ENCODE assay signal across 25 cellular contexts in genomic region chr13:112242777-112243176, GRCh38.
"Had no signal": no experiment of that assay in that cellular context is flagged by ENCODE, and none has a peak within 500 bp of the region (broad histone marks: within the 10 kb centered on the region; RNA-seq: fewer than 3 reads in every experiment).

No MANE protein-coding gene starts in this region.

- H3K9me3 ChIP-seq: Peyer's patch had no signal

- H3K27me3 Mint-ChIP-seq: activated naive CD8-positive, alpha-beta T cell treated with anti-CD3 and anti-CD28 coated beads for 36 hours had no signal

- ATAC-seq: activated CD8-positive, alpha-beta T cell treated with anti-CD3 and anti-CD28 coated beads, Interleukin-2, amount 10 ng/mL, durations not matched to agents 7 days and 5 days; activated T-cell treated with anti-CD3 and anti-CD28 coated beads, Interleukin-2, amount 50 U/mL, for 72 hours; WTC11 had no signal

- H3K36me3 ChIP-seq: brain microvascular endothelial cell, cardiac muscle cell, Peyer's patch had no signal

- H3K4me1 ChIP-seq: Peyer's patch had no signal

- H3K4me3 Mint-ChIP-seq: activated CD8-positive, alpha-beta T cell treated with anti-CD3 and anti-CD28 coated beads, Interleukin-2, amount 10 ng/mL, durations not matched to agents 7 days and 5 days; activated naive CD4-positive, alpha-beta T cell treated with anti-CD3 and anti-CD28 coated beads, Interleukin-2, amount 10 ng/mL, durations not matched to agents 7 days and 5 days; activated naive CD8-positive, alpha-beta T cell treated with anti-CD3 and anti-CD28 coated beads for 36 hours; activated T-cell treated with anti-CD3 and anti-CD28 coated beads, Interleukin-2, amount 50 U/mL, for 72 hours; T-helper 1 cell treated with Interleukin-12 subunit alpha and Interleukin-12 subunit beta and Interleukin-4 antibody, amounts not matched to agents 30 μg/mL and 1 μg/mL, for 36 hours; WTC11 had no signal

- H3K4me3 ChIP-seq: cardiac muscle cell, Peyer's patch had no signal

- H3K9me3 Mint-ChIP-seq: activated naive CD4-positive, alpha-beta T cell treated with anti-CD3 and anti-CD28 coated beads, Interleukin-2, amount 10 ng/mL, durations not matched to agents 7 days and 5 days; activated naive CD8-positive, alpha-beta T cell treated with anti-CD3 and anti-CD28 coated beads for 36 hours; activated T-cell treated with anti-CD3 and anti-CD28 coated beads, Interleukin-2, amount 50 U/mL, for 72 hours; activated T-helper 2 cell treated with anti-CD3 and anti-CD28 coated beads, Interferon-gamma antibody, Interleukin-2, Interleukin-4, amounts not matched to agents 10 μg/mL and 5 μg/mL and 100 μg/mL, durations not matched to agents 14 hours and 24 hours and 36 hours; T-helper 1 cell treated with Interleukin-12 subunit alpha and Interleukin-12 subunit beta and Interleukin-4 antibody, amounts not matched to agents 30 μg/mL and 1 μg/mL, for 36 hours had no signal

- H3K27me3 ChIP-seq: brain microvascular endothelial cell, cardiac muscle cell, Peyer's patch had no signal

- H3K27ac Mint-ChIP-seq: activated CD8-positive, alpha-beta T cell treated with anti-CD3 and anti-CD28 coated beads, Interleukin-2, amount 10 ng/mL, durations not matched to agents 7 days and 5 days; activated naive CD4-positive, alpha-beta T cell treated with anti-CD3 and anti-CD28 coated beads, Interleukin-2, amount 10 ng/mL, durations not matched to agents 7 days and 5 days; activated naive CD8-positive, alpha-beta T cell treated with anti-CD3 and anti-CD28 coated beads for 36 hours; activated T-cell treated with anti-CD3 and anti-CD28 coated beads, Interleukin-2, amount 50 U/mL, for 72 hours; activated T-helper 2 cell treated with anti-CD3 and anti-CD28 coated beads, Interferon-gamma antibody, Interleukin-2, Interleukin-4, amounts not matched to agents 10 μg/mL and 5 μg/mL and 100 μg/mL, durations not matched to agents 14 hours and 24 hours and 36 hours; T-helper 1 cell treated with Interleukin-12 subunit alpha and Interleukin-12 subunit beta and Interleukin-4 antibody, amounts not matched to agents 30 μg/mL and 1 μg/mL, for 36 hours; WTC11 had no signal

- H3K36me3 Mint-ChIP-seq: activated naive CD4-positive, alpha-beta T cell treated with anti-CD3 and anti-CD28 coated beads, Interleukin-2, amount 10 ng/mL, durations not matched to agents 7 days and 5 days; activated naive CD8-positive, alpha-beta T cell treated with anti-CD3 and anti-CD28 coated beads for 36 hours had no signal

- H3K27ac ChIP-seq: brain microvascular endothelial cell, cardiac muscle cell, KMS-11, Peyer's patch, RWPE1 had no signal

- DNase-seq: activated CD4-positive, alpha-beta T cell treated with anti-CD3 and anti-CD28 coated beads for 48 hours; activated CD4-positive, alpha-beta T cell treated with anti-CD3 and anti-CD28 coated beads, Interleukin-2, amount 50 U/mL, for 4 hours; activated CD4-positive, CD25-positive, alpha-beta regulatory T cell treated with anti-CD3 and anti-CD28 coated beads, Interleukin-2, amount 50 U/mL, for 72 hours; activated CD8-positive, alpha-beta T cell treated with anti-CD3 and anti-CD28 coated beads, Interleukin-2, amount 10 ng/mL, durations not matched to agents 7 days and 5 days; activated gamma-delta T cell treated with Interleukin-2 at 50 U/mL for 16 hours; activated naive CD4-positive, alpha-beta T cell treated with anti-CD3 and anti-CD28 coated beads, Interleukin-2, amount 10 ng/mL, durations not matched to agents 7 days and 5 days; activated naive CD8-positive, alpha-beta T cell treated with anti-CD3 and anti-CD28 coated beads for 36 hours; activated T-cell treated with anti-CD3 and anti-CD28 coated beads, Interleukin-2, amount 50 U/mL, for 72 hours; brain microvascular endothelial cell; NCI-H1092; NCI-H1417 treated with DMSO at 0.1 percent for 48 hours; NCI-H1694; NCI-H2029; NCI-H510A treated with DMSO at 0.1 percent for 48 hours; NCI-H69; NK-92 treated with Interleukin-12 subunit alpha and Interleukin-12 subunit beta, amount 100 ng/mL, for 24 hours; Peyer's patch; SHP77; T-helper 9 cell had no signal

- H3K4me1 Mint-ChIP-seq: activated naive CD4-positive, alpha-beta T cell treated with anti-CD3 and anti-CD28 coated beads, Interleukin-2, amount 10 ng/mL, durations not matched to agents 7 days and 5 days; activated naive CD8-positive, alpha-beta T cell treated with anti-CD3 and anti-CD28 coated beads for 36 hours had no signal
